1 cellular context compared by ENCODE assay signal in the genomic region with DNA sequence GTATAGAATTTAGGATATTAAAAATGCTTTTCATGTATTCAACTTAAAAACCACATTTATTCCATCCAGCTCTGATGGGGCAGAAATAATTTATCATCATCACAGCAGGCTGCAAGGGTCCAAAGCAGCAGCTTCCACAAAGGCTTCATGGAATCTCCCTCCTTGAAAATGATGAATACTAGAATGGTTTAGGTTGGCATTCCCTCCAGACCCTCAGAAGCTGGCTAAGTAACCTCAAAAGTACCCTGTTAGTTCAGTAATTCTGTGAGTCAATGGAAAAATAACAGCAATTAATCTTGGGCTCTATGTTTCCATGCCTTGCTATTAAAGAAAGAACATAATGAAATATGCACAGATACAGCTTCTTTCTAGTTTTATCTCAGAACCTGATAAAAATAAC.
TF ChIP-seq lines count a peak whose summit lies in the region.

No MANE protein-coding gene starts in this region.

TF ChIP-seq in IMR-90, 13 proteins besides CTCF, POLR2A, EP300 and RAD21:
- TF ChIP-seq, protein P1, sequence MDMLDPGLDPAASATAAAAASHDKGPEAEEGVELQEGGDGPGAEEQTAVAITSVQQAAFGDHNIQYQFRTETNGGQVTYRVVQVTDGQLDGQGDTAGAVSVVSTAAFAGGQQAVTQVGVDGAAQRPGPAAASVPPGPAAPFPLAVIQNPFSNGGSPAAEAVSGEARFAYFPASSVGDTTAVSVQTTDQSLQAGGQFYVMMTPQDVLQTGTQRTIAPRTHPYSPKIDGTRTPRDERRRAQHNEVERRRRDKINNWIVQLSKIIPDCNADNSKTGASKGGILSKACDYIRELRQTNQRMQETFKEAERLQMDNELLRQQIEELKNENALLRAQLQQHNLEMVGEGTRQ (IDR thresholded peaks at IDR 0.05; ENCODE audit: low read depth, low read length) = no peak
- TF ChIP-seq CHD1 (IDR thresholded peaks at IDR 0.05; ENCODE audit: low read depth, low read length) (no peak), BHLHE40 (IDR thresholded peaks at IDR 0.05; ENCODE audit: low read depth, low read length) (no peak), RFX5 (IDR thresholded peaks at IDR 0.05; ENCODE audit: low read depth, low read length) (no peak), MAFK (IDR thresholded peaks at IDR 0.05; ENCODE audit: low read depth, low read length) (no peak), MAZ (IDR thresholded peaks at IDR 0.05; ENCODE audit: borderline replicate concordance, low read depth, low read length) (no peak), FOS (IDR thresholded peaks at IDR 0.05; ENCODE audit: low read depth, low read length) (no peak), CEBPB (IDR thresholded peaks at IDR 0.05; ENCODE audit: low read depth, low read length) (no peak), RCOR1 (IDR thresholded peaks at IDR 0.05; ENCODE audit: insufficient replicate concordance, low read length) (no peak), SMC3 (IDR thresholded peaks at IDR 0.05; ENCODE audit: low read depth, low read length) (no peak), MXI1 (IDR thresholded peaks at IDR 0.05; ENCODE audit: borderline replicate concordance, low read depth, low read length) (no peak)
TF ChIP-seq in IMR-90: peak in this region for 0.
